Comparison of ENCODE assay signal across 12 cellular contexts in the genomic region with DNA sequence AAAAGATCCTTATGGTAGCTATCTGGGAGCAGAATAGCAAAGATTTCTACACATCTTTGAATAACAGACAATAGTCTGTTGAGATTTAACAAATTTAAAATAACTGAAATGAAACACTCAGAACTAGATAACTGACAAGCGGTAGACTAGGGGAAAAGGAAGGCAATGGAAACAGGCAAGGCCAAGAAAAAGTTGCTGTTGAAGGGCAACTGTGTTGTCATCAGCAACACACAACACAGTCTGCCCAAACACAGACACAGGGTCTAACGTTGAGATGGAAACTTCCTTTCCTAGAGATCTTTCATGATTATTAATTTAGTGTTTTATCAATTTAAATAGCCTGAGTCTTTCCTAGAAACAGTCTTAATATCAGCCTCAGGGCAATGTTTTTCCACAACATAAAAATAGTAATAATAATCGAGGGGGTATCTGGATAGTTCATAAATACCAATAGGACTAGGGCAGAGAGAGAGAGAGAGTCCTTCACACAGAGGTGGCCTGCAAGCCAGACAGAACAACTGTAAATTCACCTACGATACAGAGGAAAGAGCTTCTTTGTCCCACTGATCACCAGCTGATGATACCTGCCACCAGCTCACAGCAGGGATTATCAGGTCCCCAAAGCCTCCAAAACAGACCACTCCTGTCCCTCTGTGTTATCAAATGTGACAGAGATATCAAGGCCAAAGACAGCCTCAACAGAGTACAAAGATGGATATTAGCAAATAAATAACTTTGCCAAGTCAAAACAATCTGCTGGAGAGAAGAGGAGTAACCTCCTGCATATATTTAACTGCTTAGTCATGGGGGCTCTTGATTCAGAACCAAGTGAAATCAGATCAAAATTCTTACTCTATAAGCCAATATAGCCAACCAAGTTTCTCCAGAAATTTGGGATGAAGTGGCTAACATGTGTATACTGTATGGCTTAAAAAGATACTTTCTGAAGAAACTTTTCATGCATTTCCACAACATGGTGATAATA.
DNase-seq lines count a peak whose midpoint lies in the region; ATAC-seq and TF ChIP-seq lines count a peak whose summit lies in the region.
"Had no signal": no experiment of that assay in that cellular context is flagged by ENCODE, and none has a peak within 500 bp of the region (broad histone marks: within the 10 kb centered on the region; RNA-seq: fewer than 3 reads in every experiment).

No MANE protein-coding gene starts in this region.

- H3K27ac Mint-ChIP-seq in CD4-positive, alpha-beta memory T cell: peak overlapping the region in 4 of 7 donors; percentile 15 to 54 (median 46)
- peak overlapping the region; percentile 85 for H3K27ac Mint-ChIP-seq in mesothelial cell of epicardium

- H3K9me3 Mint-ChIP-seq in CD4-positive, alpha-beta memory T cell: no peaks in the 10 kb centered on the region
- no peaks in the 10 kb centered on the region for H3K9me3 Mint-ChIP-seq in mesothelial cell of epicardium

- ATAC-seq in sciatic nerve (no peak), GM21526 (IDR thresholded peaks at IDR 0.05; ENCODE audit: low FRiP score, unreplicated experiment) (no peak)
- ATAC-seq: left lung had no signal

- H3K4me3 ChIP-seq in CD4-positive, alpha-beta memory T cell (ENCODE audit: low read length in 2 of 2): no peak overlapping the region
- H3K4me3 ChIP-seq in cardiac fibroblast (replicated peaks in 1 of 2; ENCODE audit: low read depth in 2 of 2, low read length in 2 of 2): no peak overlapping the region
- H3K4me3 ChIP-seq: left lung had no signal

- no peak overlapping the region for H3K4me3 Mint-ChIP-seq in CD4-positive, alpha-beta memory T cell
- H3K4me3 Mint-ChIP-seq in mesothelial cell of epicardium: no peak overlapping the region

- peaks cover 2 to 7% (median 5%) of the 10 kb centered on the region in 4 donors for H3K4me1 Mint-ChIP-seq in CD4-positive, alpha-beta memory T cell
- H3K4me1 Mint-ChIP-seq in mesothelial cell of epicardium: peaks cover 26% of the 10 kb centered on the region

- POLR2A ChIA-PET in CD4-positive, alpha-beta memory T cell (lab: Charles Lee; ENCODE audit: partially characterized antibody): interaction anchor here (1.3 kb wide), 1 partner anchor 163 kb away, joined by 6 read pairs; no protein-coding TSS in a partner anchor

- no peak overlapping the region for H3K27ac ChIP-seq in CD4-positive, alpha-beta memory T cell (ENCODE audit: low read depth, low read length)
- H3K27ac ChIP-seq: left lung had no signal

- intact Hi-C loops in CD4-positive, alpha-beta memory T cell (cut with micrococcal nuclease): no loop called here
- intact Hi-C loops in sciatic nerve (cut with DNase I): no loop called here

- H3K27me3 ChIP-seq in CD4-positive, alpha-beta memory T cell (ENCODE audit: insufficient read depth, low read length): no peaks in the 10 kb centered on the region
- H3K27me3 ChIP-seq: left lung had no signal

- no peaks in the 10 kb centered on the region for H3K4me1 ChIP-seq in CD4-positive, alpha-beta memory T cell (ENCODE audit: insufficient read depth, low read length)

- H3K9me3 ChIP-seq in CD4-positive, alpha-beta memory T cell (ENCODE audit: control insufficient read depth in 1 of 2, low read length in 2 of 2): no peaks in the 10 kb centered on the region
- H3K9me3 ChIP-seq: left lung had no signal

- no peaks in the 10 kb centered on the region for H3K36me3 Mint-ChIP-seq in CD4-positive, alpha-beta memory T cell
- peaks cover 2% of the 10 kb centered on the region for H3K36me3 Mint-ChIP-seq in mesothelial cell of epicardium

- CTCF ChIA-PET in CD4-positive, alpha-beta memory T cell (lab: Charles Lee; ENCODE audit: partially characterized antibody): interaction anchor here (0.9 to 6.3 kb wide), 10 partner anchors 7 to 289 kb away, joined by 3 to 192 read pairs (median 9); no protein-coding TSS in a partner anchor

- no peaks in the 10 kb centered on the region for H3K27me3 Mint-ChIP-seq in CD4-positive, alpha-beta memory T cell
- no peaks in the 10 kb centered on the region for H3K27me3 Mint-ChIP-seq in mesothelial cell of epicardium (ENCODE audit: low read depth)

- H3K36me3 ChIP-seq in CD4-positive, alpha-beta memory T cell (ENCODE audit: insufficient read depth, low read length): no peaks in the 10 kb centered on the region
- H3K36me3 ChIP-seq: left lung had no signal

- no peak for DNase-seq in CD4-positive, alpha-beta memory T cell
- DNase-seq in NCI-H146 (lab: John Stamatoyannopoulos, UW) (peak; percentile 9), cardiac fibroblast (ENCODE audit: low read depth in 2 of 2) (peak; percentile 56 to 62), mesothelial cell of epicardium (ENCODE audit: low spot score in 2 of 2, unreplicated experiment in 2 of 2) (no peak), epidermal melanocyte (ENCODE audit: insufficient read length, low spot score) (no peak), sciatic nerve (ENCODE audit: low spot score) (no peak), pons (ENCODE audit: low spot score) (no peak)
- DNase-seq: left lung; NCI-H446 treated with DMSO at 0.1 percent for 48 hours; stimulated activated CD4-positive, alpha-beta T cell treated with anti-CD3 and anti-CD28 coated beads, Interleukin-12 subunit alpha, Interleukin-12 subunit beta, amount 100 ng/mL, for 4 hours; substantia nigra had no signal

- no peak for TF ChIP-seq CTCF in cardiac fibroblast (IDR thresholded peaks at IDR 0.05; ENCODE audit: low read depth, low read length)
- no peak for TF ChIP-seq CTCF in mesothelial cell of epicardium (IDR thresholded peaks at IDR 0.05; ENCODE audit: unreplicated experiment)

Comparison
In these comparisons a context has a peak if more than half of its experiments do, and no peak if none do; other contexts are left out.
1. DNase-seq: peak in NCI-H146 (single experiment) and cardiac fibroblast (2 of 2); none in CD4-positive, alpha-beta memory T cell (0 of 5), mesothelial cell of epicardium (0 of 2), epidermal melanocyte (single experiment), sciatic nerve (single experiment) and pons (single experiment).